ENCODE assay signal across 8 cellular contexts in genomic region chr1:24416666-24417391, GRCh38. TPM values are rescaled to one million over a fixed set of nuclear protein-coding genes. Genes with fewer than 3 reads are reported as not detected.
DNase-seq lines count a peak whose midpoint lies in the region; ATAC-seq, FAIRE-seq and TF ChIP-seq lines count a peak whose summit lies in the region.

No MANE protein-coding gene starts in this region.

- no peak for TF ChIP-seq CTCF in AG09309 (IDR thresholded peaks at IDR 0.05; ENCODE audit: control insufficient read depth, insufficient read depth, low read depth, low read length, missing control alignments)
- no peak for TF ChIP-seq CTCF in mammary epithelial cell (conservative IDR thresholded peaks at IDR 0.05 in 1 of 2, IDR thresholded peaks at IDR 0.05 in 1 of 2; ENCODE audit: extremely low read depth in 1 of 2, insufficient read depth in 1 of 2, low read depth in 1 of 2, low read length in 2 of 2)
- no peak for TF ChIP-seq CTCF in mesothelial cell of epicardium (IDR thresholded peaks at IDR 0.05; ENCODE audit: unreplicated experiment)
- TF ChIP-seq CTCF in omental fat pad (IDR thresholded peaks at IDR 0.05): no peak

- peak overlapping the region; percentile 77 for H2AFZ ChIP-seq in mammary epithelial cell (ENCODE audit: low read depth, low read length)

- H3K4me1 Mint-ChIP-seq in mesothelial cell of epicardium: peaks cover 43% of the 10 kb centered on the region

- FAIRE-seq in GM18507 (lab: Jason Lieb, UNC): peak; percentile 60

- H3K27me3 Mint-ChIP-seq in mesothelial cell of epicardium (ENCODE audit: low read depth): no peaks in the 10 kb centered on the region

- H4K20me1 ChIP-seq in mammary epithelial cell (ENCODE audit: insufficient read depth, low read length): no peaks in the 10 kb centered on the region

- H3K27ac ChIP-seq in SK-N-MC: no peak overlapping the region
- H3K27ac ChIP-seq in mammary epithelial cell (ENCODE audit: insufficient read depth, low read depth, low read length): peak overlapping the region; percentile 94
- H3K27ac ChIP-seq in urinary bladder (ENCODE audit: low read depth): no peak overlapping the region

- no TSS peak for BruUV-seq in mammary epithelial cell (replicated peaks; lab: Mats Ljungman, UMichigan)

- no peaks in the 10 kb centered on the region for H3K9me3 ChIP-seq in SK-N-MC (ENCODE audit: low read depth, low read length)
- H3K9me3 ChIP-seq in mammary epithelial cell (replicated peaks; ENCODE audit: insufficient read depth, low read length): no peaks in the 10 kb centered on the region

- peaks cover 5% of the 10 kb centered on the region for H3K36me3 Mint-ChIP-seq in mesothelial cell of epicardium

- peaks cover 46% of the 10 kb centered on the region for H3K79me2 ChIP-seq in mammary epithelial cell (ENCODE audit: insufficient read depth, low read length)

- peak overlapping the region; percentile 82 for H3K4me2 ChIP-seq in mammary epithelial cell (ENCODE audit: insufficient read depth, low read depth, low read length)

- H3K4me1 ChIP-seq in mammary epithelial cell (ENCODE audit: insufficient read depth, low read length) (peaks cover 52% of the 10 kb centered on the region), urinary bladder (ENCODE audit: insufficient read depth) (no peaks in the 10 kb centered on the region)

- H3K36me3 ChIP-seq in SK-N-MC (ENCODE audit: insufficient read depth, low read length): no peaks in the 10 kb centered on the region
- peaks cover 5% of the 10 kb centered on the region for H3K36me3 ChIP-seq in mammary epithelial cell (ENCODE audit: insufficient read depth, low read length)
- no peaks in the 10 kb centered on the region for H3K36me3 ChIP-seq in urinary bladder (ENCODE audit: insufficient read depth)

- intact Hi-C loops in mammary epithelial cell (cut with micrococcal nuclease): loop anchor here (2.0 kb wide), 3 partner anchors 86 to 226 kb away; partner anchors contain the start of genes RCAN3 and SRRM1

- 18% methylated on average over 10 of the region's 10 CpGs for WGBS in mammary epithelial cell (ENCODE audit: low coverage, missing lambda C conversion rate)
- WGBS in urinary bladder: 63% methylated on average over 10 of the region's 10 CpGs

- H3K9ac ChIP-seq in SK-N-MC (ENCODE audit: insufficient read length) (no peak overlapping the region), mammary epithelial cell (ENCODE audit: insufficient read depth, low read length) (peak overlapping the region; percentile 80)

- ATAC-seq in omental fat pad (ENCODE audit: low FRiP score): no peak

- no peaks in the 10 kb centered on the region for H3K9me3 Mint-ChIP-seq in mesothelial cell of epicardium

- dilution Hi-C loops in mammary epithelial cell (cut with HindIII; ENCODE audit: low sequenced_read_pairs): no loop called here

- DNase-seq in AG09309 (ENCODE audit: low read depth) (peak; percentile 78), GM18507 (ENCODE audit: extremely low spot score, insufficient read length, low read depth) (no peak), SK-N-MC (ENCODE audit: low read depth, low spot score) (no peak), mammary epithelial cell (peak; percentile 94), mesothelial cell of epicardium (ENCODE audit: low spot score in 2 of 2, unreplicated experiment in 2 of 2) (no peak), omental fat pad (ENCODE audit: low spot score) (no peak), mucosa of gallbladder (ENCODE audit: low spot score) (no peak)

- H3K4me3 ChIP-seq in AG09309 (ENCODE audit: control insufficient read depth, low read depth, low read length): peak overlapping the region; percentile 78
- peak overlapping the region; percentile 92 for H3K4me3 ChIP-seq in SK-N-MC
- peak overlapping the region; percentile 74 to 79 (median 75) for H3K4me3 ChIP-seq in mammary epithelial cell (replicated peaks in 1 of 3; ENCODE audit: insufficient read depth in 1 of 3, low read depth in 2 of 3, low read length in 3 of 3)
- H3K4me3 ChIP-seq in urinary bladder (ENCODE audit: low read depth, low read length): peak overlapping the region; percentile 52

- CTCF ChIA-PET in mammary epithelial cell (lab: Charles Lee; ENCODE audit: low non-redundant PET): interaction anchor here (0.6 kb wide), 1 partner anchor 26 kb away, joined by 4 read pairs; no protein-coding TSS in a partner anchor

- in situ Hi-C loops in mammary epithelial cell (cut with MboI; ENCODE audit: low sequenced_read_pairs in 2 of 2): loop anchor here in 1 of 2 donors (25.0 kb wide), 1 partner anchor 220 kb away; the partner anchor contains the start of gene SRRM1

- peak overlapping the region; percentile 83 for H3K4me3 Mint-ChIP-seq in mesothelial cell of epicardium

- no peaks in the 10 kb centered on the region for H3K27me3 ChIP-seq in mammary epithelial cell (ENCODE audit: insufficient read depth, low read length)

- peak overlapping the region; percentile 67 for H3K27ac Mint-ChIP-seq in mesothelial cell of epicardium

RNA-seq across cellular contexts. Expression of gene NIPAL3, which starts 1.2 kb away (rescaled TPM):
- total RNA-seq in mammary epithelial cell: 100 to 1,000 TPM in 1 of 2 donors, 10 to 100 TPM in 1; 48.9 to 116 TPM
- 51.3 TPM for polyA plus RNA-seq in mammary epithelial cell
- 50.4 TPM for polyA minus RNA-seq in mammary epithelial cell
- total RNA-seq in mesothelial cell of epicardium: 19.3 to 21.3 TPM (median 20.6 TPM) in 3 replicates
- total RNA-seq in urinary bladder: 13.9 TPM
- 10.8 TPM for polyA plus RNA-seq in urinary bladder
- total RNA-seq in omental fat pad: 10 to 100 TPM; 17.8 to 38.0 (median 27.0) TPM
- 57.4 TPM for total RNA-seq in mucosa of gallbladder

RNA-seq across cellular contexts. Expression of gene STPG1, which starts 3.2 kb away (rescaled TPM):
- 10 to 100 TPM; 13.0 to 20.5 TPM for total RNA-seq in mammary epithelial cell
- 11.4 TPM for polyA plus RNA-seq in mammary epithelial cell
- polyA minus RNA-seq in mammary epithelial cell: 27.1 TPM
- 8.8 to 9.4 TPM (median 8.8 TPM) in 3 replicates for total RNA-seq in mesothelial cell of epicardium
- 2.4 TPM for total RNA-seq in urinary bladder
- 4.6 TPM for polyA plus RNA-seq in urinary bladder
- total RNA-seq in omental fat pad: 1 to 10 TPM; 2.2 to 5.1 (median 3.5) TPM
- 10.8 TPM for total RNA-seq in mucosa of gallbladder

Comparison
In these comparisons a context has a peak if more than half of its experiments do, and no peak if none do; other contexts are left out.
1. DNase-seq: peak in AG09309 (single experiment) and mammary epithelial cell (single experiment); none in GM18507 (single experiment), SK-N-MC (single experiment), mesothelial cell of epicardium (0 of 2), omental fat pad (single experiment) and mucosa of gallbladder (single experiment).
2. Peak in every context shown above with its lines, with median percentiles within 50 percentile points of each other: H3K4me3 ChIP-seq.